Comparison of ENCODE assay signal across 21 cellular contexts in the genomic region with DNA sequence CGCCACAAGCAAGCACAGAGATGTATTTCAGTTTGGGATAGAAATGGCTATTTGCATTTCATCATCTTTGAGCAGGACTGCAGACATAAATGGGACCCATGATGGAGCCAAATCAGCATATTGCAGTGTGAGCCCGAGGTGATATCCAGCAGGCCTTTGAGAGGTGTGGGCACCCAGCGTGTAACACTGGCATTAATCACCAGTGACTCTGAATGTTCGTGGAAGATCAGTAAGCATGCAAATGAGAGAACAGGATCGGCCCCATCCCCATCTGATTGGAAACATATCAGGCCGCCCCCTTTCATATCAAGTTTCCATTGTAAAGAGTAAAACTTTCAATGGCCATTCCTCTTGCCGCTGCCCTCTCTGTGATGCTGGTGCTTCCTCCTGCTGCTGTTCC.
"Had no signal": no experiment of that assay in that cellular context is flagged by ENCODE, and none has a peak within 500 bp of the region (broad histone marks: within the 10 kb centered on the region; RNA-seq: fewer than 3 reads in every experiment).

No MANE protein-coding gene starts in this region.

- DNase-seq: effector memory CD8-positive, alpha-beta T cell; esophagus squamous epithelium; foreskin fibroblast; glutamatergic neuron; left cardiac atrium; left ventricle myocardium superior; mesenchymal stem cell; naive B cell; occipital lobe; pancreas; spleen; stimulated activated CD4-positive, alpha-beta T cell treated with anti-CD3 and anti-CD28 coated beads, Interleukin-15, amount 100 ng/mL, for 24 hours; stimulated activated CD4-positive, alpha-beta T cell treated with anti-CD3 and anti-CD28 coated beads, Interleukin-1b, Interleukin-23, amount 100 ng/mL, for 48 hours; stimulated activated CD4-positive, alpha-beta T cell treated with anti-CD3 and anti-CD28 coated beads, Interleukin-4, amount 100 ng/mL, for 24 hours; tibial artery had no signal

- H3K27me3 ChIP-seq: esophagus squamous epithelium, pancreas, right lobe of liver, spleen, upper lobe of left lung had no signal

- H3K4me1 ChIP-seq: gastroesophageal sphincter, pancreas, prostate gland, right lobe of liver, spleen had no signal

- H3K4me3 ChIP-seq: esophagus squamous epithelium, gastroesophageal sphincter, lung, pancreas, prostate gland, right lobe of liver, spleen, tibial artery, upper lobe of left lung had no signal

- H3K27ac ChIP-seq: esophagus squamous epithelium, gastroesophageal sphincter, pancreas, prostate gland, right lobe of liver, spleen, tibial artery, upper lobe of left lung had no signal

- H3K36me3 ChIP-seq: esophagus squamous epithelium, gastroesophageal sphincter, pancreas, prostate gland, right lobe of liver, spleen, tibial artery, upper lobe of left lung had no signal

- ATAC-seq: effector memory CD8-positive, alpha-beta T cell; gastroesophageal sphincter; left cardiac atrium; pancreas; right lobe of liver; stimulated activated memory B cell treated with anti-CD40 and anti-IgM and Interleukin-4, amounts not matched to agents 10 μg/mL and 1 μg/mL and 100 μg/mL, for 72 hours had no signal

- H3K9me3 ChIP-seq: esophagus squamous epithelium, gastroesophageal sphincter, pancreas, prostate gland, right lobe of liver, spleen, tibial artery, upper lobe of left lung had no signal
